In the genomic region with DNA sequence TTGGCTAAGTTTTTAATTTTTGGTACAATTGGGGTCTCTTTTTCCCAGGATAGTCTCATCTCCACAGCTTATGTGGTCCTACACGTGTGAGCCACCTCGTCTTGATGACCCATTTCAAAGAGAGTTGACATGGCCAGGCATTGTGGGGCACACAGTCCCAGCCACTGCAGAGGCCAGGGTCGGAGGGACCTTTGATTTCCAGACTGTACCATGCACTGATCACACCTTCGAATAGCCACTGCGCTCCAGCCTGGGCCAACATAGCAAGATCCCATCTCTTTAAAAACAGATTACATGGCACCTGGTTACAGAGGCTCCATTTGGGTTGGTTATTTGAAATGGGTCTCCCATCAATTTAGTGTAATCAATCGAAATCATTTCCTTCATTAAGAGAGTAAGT, we compare ENCODE assay signal across 29 cellular contexts.
"Had no signal": no experiment of that assay in that cellular context is flagged by ENCODE, and none has a peak within 500 bp of the region (broad histone marks: within the 10 kb centered on the region; RNA-seq: fewer than 3 reads in every experiment).

No MANE protein-coding gene starts in this region.

- H3K27me3 Mint-ChIP-seq: stimulated activated memory B cell treated with anti-CD40 and anti-IgM and Interleukin-4, amounts not matched to agents 10 μg/mL and 1 μg/mL and 100 μg/mL, for 72 hours; stimulated activated naive B cell treated with anti-CD40 and anti-IgM and Interleukin-4, amounts not matched to agents 10 μg/mL and 1 μg/mL and 100 μg/mL, for 72 hours; stimulated activated naive CD8-positive, alpha-beta T cell treated with anti-CD3 and anti-CD28 coated beads, Interleukin-15, amount 100 ng/mL, for 72 hours; stimulated activated naive CD8-positive, alpha-beta T cell treated with anti-CD3 and anti-CD28 coated beads, Interleukin-15, Interleukin-2, amounts not matched to agents 100 ng/mL and 50 ng/mL, for 24 hours had no signal

- H3K4me3 ChIP-seq: stomach, suprapubic skin, testis, thoracic aorta, thyroid gland, tibial artery, tibial nerve, transverse colon, upper lobe of left lung, upper lobe of right lung, uterus, vagina had no signal

- DNase-seq: stimulated activated CD4-positive, alpha-beta T cell treated with anti-CD3 and anti-CD28 coated beads, Interleukin-2, amount 100 ng/mL, for 48 hours; stimulated activated CD4-positive, alpha-beta T cell treated with anti-CD3 and anti-CD28 coated beads, Interleukin-4, amount 100 ng/mL, for 1 hour; stimulated activated CD4-positive, alpha-beta T cell treated with anti-CD3 and anti-CD28 coated beads, Interleukin-4, amount 100 ng/mL, for 24 hours; stimulated activated CD4-positive, alpha-beta T cell treated with anti-CD3 and anti-CD28 coated beads, Interleukin-4, amount 100 ng/mL, for 4 hours; stimulated activated CD8-positive, alpha-beta memory T cell treated with anti-CD3 and anti-CD28 coated beads, Interleukin-4, amount 100 ng/mL, for 48 hours; stimulated activated naive B cell treated with anti-CD40 and anti-IgM and Interleukin-4, amounts not matched to agents 10 μg/mL and 1 μg/mL and 100 μg/mL, for 72 hours; stimulated activated naive CD4-positive, alpha-beta T cell; stimulated activated naive CD4-positive, alpha-beta T cell treated with Interleukin-2 at 50 U/mL for 16 hours; stimulated activated naive CD8-positive, alpha-beta T cell treated with anti-CD3 and anti-CD28 coated beads, Interleukin-15, amount 100 ng/mL, for 72 hours; stimulated activated naive CD8-positive, alpha-beta T cell treated with anti-CD3 and anti-CD28 coated beads, Interleukin-15, Interleukin-2, amounts not matched to agents 100 U/mL and 50 U/mL, for 24 hours; stomach; substantia nigra; testis; thyroid gland; tibial artery; transverse colon; trophoblast cell; upper lobe of left lung; upper lobe of right lung; uterus had no signal

- H3K27ac ChIP-seq: stomach, suprapubic skin, testis, thoracic aorta, thyroid gland, tibial artery, tibial nerve, transverse colon, upper lobe of left lung, upper lobe of right lung, uterus, vagina had no signal

- H3K4me1 ChIP-seq: stomach, suprapubic skin, testis, thyroid gland, tibial artery, tibial nerve, transverse colon, upper lobe of left lung, upper lobe of right lung, uterus, vagina had no signal

- H3K36me3 Mint-ChIP-seq: stimulated activated effector memory CD8-positive, alpha-beta T cell treated with anti-CD3 and anti-CD28 coated beads, Interleukin-12 subunit alpha, Interleukin-12 subunit beta, amount 100 ng/mL, for 72 hours; stimulated activated memory B cell treated with anti-CD40 and anti-IgM and Interleukin-4, amounts not matched to agents 10 μg/mL and 1 μg/mL and 100 μg/mL, for 72 hours; stimulated activated naive B cell treated with anti-CD40 and anti-IgM and Interleukin-4, amounts not matched to agents 10 μg/mL and 1 μg/mL and 100 μg/mL, for 72 hours; type B pancreatic cell had no signal

- H3K27me3 ChIP-seq: stomach, suprapubic skin, testis, thyroid gland, tibial artery, tibial nerve, transverse colon, upper lobe of left lung, upper lobe of right lung, uterus, vagina had no signal

- H3K4me1 Mint-ChIP-seq: stimulated activated effector memory CD8-positive, alpha-beta T cell treated with anti-CD3 and anti-CD28 coated beads, Interleukin-12 subunit alpha, Interleukin-12 subunit beta, amount 100 ng/mL, for 72 hours; stimulated activated memory B cell treated with anti-CD40 and anti-IgM and Interleukin-4, amounts not matched to agents 10 μg/mL and 1 μg/mL and 100 μg/mL, for 72 hours; stimulated activated naive B cell treated with anti-CD40 and anti-IgM and Interleukin-4, amounts not matched to agents 10 μg/mL and 1 μg/mL and 100 μg/mL, for 72 hours; stimulated activated naive CD8-positive, alpha-beta T cell treated with anti-CD3 and anti-CD28 coated beads, Interleukin-15, amount 100 ng/mL, for 72 hours had no signal

- FAIRE-seq: urothelium cell line had no signal

- H3K27ac Mint-ChIP-seq: stimulated activated effector memory CD8-positive, alpha-beta T cell treated with anti-CD3 and anti-CD28 coated beads, Interleukin-12 subunit alpha, Interleukin-12 subunit beta, amount 100 ng/mL, for 72 hours; stimulated activated memory B cell treated with anti-CD40 and anti-IgM and Interleukin-4, amounts not matched to agents 10 μg/mL and 1 μg/mL and 100 μg/mL, for 72 hours; stimulated activated naive B cell treated with anti-CD40 and anti-IgM and Interleukin-4, amounts not matched to agents 10 μg/mL and 1 μg/mL and 100 μg/mL, for 72 hours; stimulated activated naive CD8-positive, alpha-beta T cell treated with anti-CD3 and anti-CD28 coated beads, Interleukin-15, amount 100 ng/mL, for 72 hours; stimulated activated naive CD8-positive, alpha-beta T cell treated with anti-CD3 and anti-CD28 coated beads, Interleukin-15, Interleukin-2, amounts not matched to agents 100 ng/mL and 50 ng/mL, for 24 hours; type B pancreatic cell had no signal

- ATAC-seq: stimulated activated effector memory CD8-positive, alpha-beta T cell treated with anti-CD3 and anti-CD28 coated beads, Interleukin-12 subunit alpha, Interleukin-12 subunit beta, amount 100 ng/mL, for 72 hours; stimulated activated memory B cell treated with anti-CD40 and anti-IgM and Interleukin-4, amounts not matched to agents 10 μg/mL and 1 μg/mL and 100 μg/mL, for 72 hours; stimulated activated naive B cell treated with anti-CD40 and anti-IgM and Interleukin-4, amounts not matched to agents 10 μg/mL and 1 μg/mL and 100 μg/mL, for 72 hours; stimulated activated naive CD8-positive, alpha-beta T cell treated with anti-CD3 and anti-CD28 coated beads, Interleukin-15, amount 100 ng/mL, for 72 hours; stimulated activated naive CD8-positive, alpha-beta T cell treated with anti-CD3 and anti-CD28 coated beads, Interleukin-15, Interleukin-2, amounts not matched to agents 100 U/mL and 50 U/mL, for 24 hours; upper lobe of right lung had no signal

- H3K36me3 ChIP-seq: stomach, suprapubic skin, thoracic aorta, thyroid gland, tibial artery, tibial nerve, transverse colon, upper lobe of left lung, upper lobe of right lung, uterus, vagina had no signal

- H3K4me3 Mint-ChIP-seq: stimulated activated effector memory CD8-positive, alpha-beta T cell treated with anti-CD3 and anti-CD28 coated beads, Interleukin-12 subunit alpha, Interleukin-12 subunit beta, amount 100 ng/mL, for 72 hours; stimulated activated memory B cell treated with anti-CD40 and anti-IgM and Interleukin-4, amounts not matched to agents 10 μg/mL and 1 μg/mL and 100 μg/mL, for 72 hours; stimulated activated naive B cell treated with anti-CD40 and anti-IgM and Interleukin-4, amounts not matched to agents 10 μg/mL and 1 μg/mL and 100 μg/mL, for 72 hours; stimulated activated naive CD8-positive, alpha-beta T cell treated with anti-CD3 and anti-CD28 coated beads, Interleukin-15, amount 100 ng/mL, for 72 hours; stimulated activated naive CD8-positive, alpha-beta T cell treated with anti-CD3 and anti-CD28 coated beads, Interleukin-15, Interleukin-2, amounts not matched to agents 100 ng/mL and 50 ng/mL, for 24 hours; type B pancreatic cell had no signal

- H3K9me3 ChIP-seq: suprapubic skin, testis, thoracic aorta, thyroid gland, tibial artery, transverse colon, upper lobe of left lung, upper lobe of right lung, uterus, vagina had no signal

- H3K9me3 Mint-ChIP-seq: stimulated activated effector memory CD8-positive, alpha-beta T cell treated with anti-CD3 and anti-CD28 coated beads, Interleukin-12 subunit alpha, Interleukin-12 subunit beta, amount 100 ng/mL, for 72 hours; stimulated activated naive B cell treated with anti-CD40 and anti-IgM and Interleukin-4, amounts not matched to agents 10 μg/mL and 1 μg/mL and 100 μg/mL, for 72 hours; stimulated activated naive CD8-positive, alpha-beta T cell treated with anti-CD3 and anti-CD28 coated beads, Interleukin-15, Interleukin-2, amounts not matched to agents 100 ng/mL and 50 ng/mL, for 24 hours; type B pancreatic cell had no signal
